In genomic region chr2:61969376-61969775, GRCh38 we compare ENCODE assay signal across 1 cellular context.
TF ChIP-seq lines count a peak whose summit lies in the region.

No MANE protein-coding gene starts in this region.

TF ChIP-seq in SK-N-SH, 30 proteins besides CTCF, POLR2A, EP300 and RAD21 (continued from another document):
- no peak for TF ChIP-seq PBX3 (IDR thresholded peaks at IDR 0.05)
- TF ChIP-seq USF2 (IDR thresholded peaks at IDR 0.05; ENCODE audit: borderline replicate concordance, low read depth, low read length): no peak
- TF ChIP-seq FOXM1 (IDR thresholded peaks at IDR 0.05; ENCODE audit: low read depth): no peak
- no peak for TF ChIP-seq ZBTB33 (IDR thresholded peaks at IDR 0.05; ENCODE audit: borderline replicate concordance, low read depth)
